ENCODE assay signal across 8 cellular contexts in genomic region chr11:4175620-4176350, GRCh38.
DNase-seq lines count a peak whose midpoint lies in the region; ATAC-seq and TF ChIP-seq lines count a peak whose summit lies in the region.
"Not testable (repeated sequence)": the region's sequence is repeated elsewhere in the genome, so short reads cannot be mapped to it uniquely, and the experiment has no call there.

No MANE protein-coding gene starts in this region.

- H3K27me3 ChIP-seq in HUES48 (ENCODE audit: control insufficient read depth, insufficient read depth, low read length); Panc1 (ENCODE audit: control insufficient read depth, insufficient read depth, low read length); mesendoderm (ENCODE audit: insufficient read depth, low read length, poor library complexity): not testable (repeated sequence)

- not testable (repeated sequence) for H2BK15ac ChIP-seq in mesendoderm (replicated peaks; ENCODE audit: low read depth)

- H3K9me3 ChIP-seq in HUES48 (ENCODE audit: control insufficient read depth, insufficient read depth, low read length); Panc1 (ENCODE audit: control insufficient read depth, insufficient read depth, low read depth, low read length): not testable (repeated sequence)

- intact Hi-C loops in Panc1 (cut with micrococcal nuclease; ENCODE audit: unreplicated experiment); cardiac septum (cut with DNase I): not testable (repeated sequence)

- peaks cover 5 to 13% (median 8%) of the 10 kb centered on the region in 5 experiments for H3K9me3 Mint-ChIP-seq in brain
- H3K9me3 Mint-ChIP-seq in progenitor cell of endocrine pancreas (ENCODE audit: low read depth), result not testable (repeated sequence)

- peak overlapping the region; percentile 40; the same call in 1 of the 2 replicates for H3K9ac ChIP-seq in HUES48 (ENCODE audit: low read depth, low read length)
- H3K9ac ChIP-seq in mesendoderm (ENCODE audit: low read length), result not testable (repeated sequence)

- not testable (repeated sequence) for TF ChIP-seq CTCF in Panc1 (IDR thresholded peaks at IDR 0.05); brain (conservative IDR thresholded peaks at IDR 0.05); progenitor cell of endocrine pancreas (IDR thresholded peaks at IDR 0.05; ENCODE audit: unreplicated experiment)

- H3K4me3 ChIP-seq in HUES48 (ENCODE audit: low read depth, low read length), result peak overlapping the region; percentile 57
- H3K4me3 ChIP-seq in Panc1 (ENCODE audit: low read depth in 2 of 2, low read length in 2 of 2), result peak overlapping the region; percentile 43 to 56
- H3K4me3 ChIP-seq in mesendoderm (ENCODE audit: low read length), result not testable (repeated sequence)

- POLR2A ChIA-PET in Panc1 (lab: Charles Lee), result not testable (repeated sequence)

- not testable (repeated sequence) for H3K79me1 ChIP-seq in mesendoderm (ENCODE audit: low read length)

- peak overlapping the region in 1 of 5 experiments; percentile 45 for H3K27ac Mint-ChIP-seq in brain
- peak overlapping the region; percentile 29 for H3K27ac Mint-ChIP-seq in progenitor cell of endocrine pancreas

- not testable (repeated sequence) for H3K4ac ChIP-seq in mesendoderm (ENCODE audit: low read depth, low read length)

- H3K27me3 Mint-ChIP-seq in brain, progenitor cell of endocrine pancreas: not testable (repeated sequence)

- not testable (repeated sequence) for H3K4me1 Mint-ChIP-seq in brain; progenitor cell of endocrine pancreas (ENCODE audit: low read depth)

- not testable (repeated sequence) for BruUV-seq in Panc1 (replicated peaks; lab: Mats Ljungman, UMichigan)

- not testable (repeated sequence) for H4K5ac ChIP-seq in mesendoderm (ENCODE audit: low read length)

- ATAC-seq in Panc1, result peak; percentile 79; the same call in 1 of the 2 replicates

- H3K23ac ChIP-seq in mesendoderm (ENCODE audit: low read length), result not testable (repeated sequence)

- not testable (repeated sequence) for H2BK5ac ChIP-seq in mesendoderm (ENCODE audit: low read length)

- H3K56ac ChIP-seq in mesendoderm (ENCODE audit: low read length), result not testable (repeated sequence)

- not testable (repeated sequence) for H2BK120ac ChIP-seq in mesendoderm (ENCODE audit: low read depth, low read length)

- H3K27ac ChIP-seq in HUES48 (ENCODE audit: low read depth, low read length); Panc1 (ENCODE audit: low read length); mesendoderm (ENCODE audit: low read depth, low read length): not testable (repeated sequence)

- H3K36me3 ChIP-seq in HUES48 (ENCODE audit: control insufficient read depth, insufficient read depth, low read length); Panc1 (ENCODE audit: control insufficient read depth, insufficient read depth, low read length); mesendoderm (ENCODE audit: control insufficient read depth, insufficient read depth, low read length): not testable (repeated sequence)

- H3K4me1 ChIP-seq in HUES48 (ENCODE audit: control insufficient read depth, insufficient read depth, low read length); Panc1 (ENCODE audit: control insufficient read depth, insufficient read depth, low read length); mesendoderm (ENCODE audit: control insufficient read depth, low read depth, low read length): not testable (repeated sequence)

- not testable (repeated sequence) for H3K4me2 ChIP-seq in mesendoderm (ENCODE audit: low read length)

- not testable (repeated sequence) for H3K79me2 ChIP-seq in mesendoderm (ENCODE audit: control insufficient read depth, insufficient read depth, low read length)

- not testable (repeated sequence) for H4K8ac ChIP-seq in mesendoderm (ENCODE audit: low read depth, low read length)

- no CpG with 5 or more reads among the region's 33 CpGs for whole genome bisulfite sequencing in mesendoderm (ENCODE audit: extremely low coverage, insufficient coverage, low lambda C conversion rate)

- CTCF ChIA-PET in Panc1 (lab: Charles Lee), result interaction anchor here (0.7 kb wide), 1 partner anchor 307 kb away, joined by 3 read pairs; no protein-coding TSS in a partner anchor

- not testable (repeated sequence) for H3K36me3 Mint-ChIP-seq in brain; progenitor cell of endocrine pancreas (ENCODE audit: insufficient read depth)

- H3K4me3 Mint-ChIP-seq in brain, result peak overlapping the region in 3 of 5 experiments; percentile 52 to 79 (median 69)
- peak overlapping the region; percentile 83 for H3K4me3 Mint-ChIP-seq in progenitor cell of endocrine pancreas (ENCODE audit: low read depth)

- DNase-seq in COR-L47 (lab: John Stamatoyannopoulos, UW) (peak; percentile 33), NCI-H345 (lab: John Stamatoyannopoulos, UW) (peak; percentile 3), cardiac septum (ENCODE audit: low spot score) (peak; percentile 41), mesendoderm (peak; percentile 50), progenitor cell of endocrine pancreas (ENCODE audit: low spot score, unreplicated experiment) (peak; percentile 34)
- not testable (repeated sequence) for DNase-seq in Panc1 (ENCODE audit: low read depth, low spot score)

- not testable (repeated sequence) for H3K18ac ChIP-seq in mesendoderm (ENCODE audit: low read length)

- not testable (repeated sequence) for H2AK5ac ChIP-seq in mesendoderm (ENCODE audit: low read length)

- in situ Hi-C loops in Panc1 (cut with HindIII; ENCODE audit: low pct_unique_long_range_greater_than_20kb, low sequenced_read_pairs), result not testable (repeated sequence)
